Comparison of ENCODE assay signal across 8 cellular contexts in the genomic region with DNA sequence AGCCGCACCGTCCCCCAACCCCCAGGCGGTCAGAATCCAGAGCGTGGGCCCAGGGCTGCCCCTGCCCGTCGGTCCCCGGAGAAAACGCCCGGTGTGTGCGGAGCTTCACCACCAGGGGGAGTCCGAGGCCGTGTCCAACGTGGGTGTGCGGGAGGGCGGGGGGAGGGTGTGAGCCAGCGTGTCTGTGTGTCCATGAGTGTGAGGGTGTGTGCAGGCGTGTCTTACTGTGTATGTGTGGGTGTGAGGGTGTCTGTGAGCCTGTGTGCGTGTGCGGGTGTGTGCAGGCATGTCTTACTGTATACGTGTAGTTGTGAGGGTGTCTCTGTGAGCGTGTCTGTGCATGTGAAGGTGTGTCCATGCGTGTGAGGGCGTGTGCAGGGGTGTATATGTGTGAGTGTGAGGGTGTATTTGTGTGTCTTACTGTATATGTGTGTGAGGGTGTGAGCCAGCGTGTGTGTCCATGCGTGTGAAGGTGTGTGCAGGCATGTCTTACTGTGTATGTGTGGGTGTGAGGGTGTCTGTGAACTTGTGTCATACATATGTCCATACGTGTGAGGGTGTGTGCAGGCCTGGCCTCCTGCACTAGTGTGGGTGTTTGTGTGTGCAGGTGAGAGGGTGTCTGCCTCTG. TPM values are rescaled to one million over a fixed set of nuclear protein-coding genes. Genes with fewer than 3 reads are reported as not detected.
DNase-seq lines count a peak whose midpoint lies in the region; ATAC-seq and TF ChIP-seq lines count a peak whose summit lies in the region.

No MANE protein-coding gene starts in this region.

- H3K36me3 ChIP-seq in BJ (ENCODE audit: control insufficient read depth, insufficient read depth, low read length) (no peaks in the 10 kb centered on the region), HEK293 (ENCODE audit: control insufficient read depth in 2 of 2, insufficient read depth in 1 of 2, low read length in 2 of 2) (no peaks in the 10 kb centered on the region), OCI-LY7 (ENCODE audit: insufficient read depth, low read length) (no peaks in the 10 kb centered on the region)

- H3K9me3 ChIP-seq in HEK293 (ENCODE audit: control insufficient read depth, insufficient read depth, low read depth, low read length) (no peaks in the 10 kb centered on the region), OCI-LY7 (ENCODE audit: low read length) (no peaks in the 10 kb centered on the region)

- peak; percentile 65 for ATAC-seq in esophagus mucosa
- peak; percentile 68 to 75 for ATAC-seq in naive thymus-derived CD8-positive, alpha-beta T cell
- peak; percentile 53 for ATAC-seq in stimulated activated memory B cell treated with anti-CD40 and anti-IgM and Interleukin-4, amounts not matched to agents 10 μg/mL and 1 μg/mL and 100 μg/mL, for 72 hours
- no peak for ATAC-seq in GM21447 (IDR thresholded peaks at IDR 0.05; ENCODE audit: unreplicated experiment)

- H3K27ac ChIP-seq in HEK293 (ENCODE audit: extremely low read depth, low read depth, low read length) (no peak overlapping the region), OCI-LY7 (ENCODE audit: low read depth, low read length, poor library complexity, severe bottlenecking) (no peak overlapping the region)

- H3K4me1 ChIP-seq in HEK293 (ENCODE audit: control insufficient read depth, insufficient read depth, low read length): no peaks in the 10 kb centered on the region
- H3K4me1 ChIP-seq in OCI-LY7 (ENCODE audit: insufficient read depth, low read length, poor library complexity, severe bottlenecking): peaks cover 18% of the 10 kb centered on the region

- no peaks in the 10 kb centered on the region for H4K20me1 ChIP-seq in OCI-LY7 (ENCODE audit: insufficient read depth, low read length)

- POLR2A ChIA-PET in BJ (lab: Charles Lee) (no interaction called here), HEK293 (lab: Yijun Ruan, JAX) (no interaction called here), OCI-LY7 (lab: Charles Lee) (no interaction called here)
- POLR2A ChIA-PET in naive thymus-derived CD8-positive, alpha-beta T cell (lab: Charles Lee): interaction anchor here (1.0 to 1.3 kb wide), 3 partner anchors 116 to 307 kb away, joined by 3 to 7 read pairs (median 4); no protein-coding TSS in a partner anchor

- no TSS peak for BruUV-seq in OCI-LY7 (replicated peaks; lab: Mats Ljungman, UMichigan)

- H3K27ac Mint-ChIP-seq in naive thymus-derived CD8-positive, alpha-beta T cell: peak overlapping the region in 4 of 10 donors; percentile 1 to 60 (median 56)
- H3K27ac Mint-ChIP-seq in stimulated activated memory B cell treated with anti-CD40 and anti-IgM and Interleukin-4, amounts not matched to agents 10 μg/mL and 1 μg/mL and 100 μg/mL, for 72 hours: peak overlapping the region; percentile 42

- H3K36me3 Mint-ChIP-seq in naive thymus-derived CD8-positive, alpha-beta T cell: no peaks in the 10 kb centered on the region
- peaks cover 6% of the 10 kb centered on the region for H3K36me3 Mint-ChIP-seq in stimulated activated memory B cell treated with anti-CD40 and anti-IgM and Interleukin-4, amounts not matched to agents 10 μg/mL and 1 μg/mL and 100 μg/mL, for 72 hours

- H3K4me3 ChIP-seq in BJ (ENCODE audit: low read depth, low read length) (no peak overlapping the region), HEK293 (ENCODE audit: low read depth, low read length) (no peak overlapping the region), OCI-LY7 (ENCODE audit: low read depth, low read length, poor library complexity, severe bottlenecking) (no peak overlapping the region)

- CTCF ChIA-PET in BJ (lab: Yijun Ruan, JAX): interaction anchor here (0.6 to 2.3 kb wide), 32 partner anchors 8 to 385 kb away, joined by 3 to 40 read pairs (median 4); no protein-coding TSS in a partner anchor
- CTCF ChIA-PET in HEK293 (lab: Yijun Ruan, JAX): interaction anchor here (0.6 to 2.2 kb wide), 34 partner anchors 9 to 483 kb away, joined by 3 to 31 read pairs (median 4); no protein-coding TSS in a partner anchor
- CTCF ChIA-PET in OCI-LY7 (lab: Charles Lee; ENCODE audit: unreplicated experiment): interaction anchor here (0.5 to 1.6 kb wide), 4 partner anchors 8 to 116 kb away, joined by 3 to 10 read pairs (median 6); no protein-coding TSS in a partner anchor

- H3K4me2 ChIP-seq in OCI-LY7 (ENCODE audit: low read length): no peak overlapping the region

- peaks cover 7 to 21% (median 14%) of the 10 kb centered on the region in 4 donors for H3K4me1 Mint-ChIP-seq in naive thymus-derived CD8-positive, alpha-beta T cell
- H3K4me1 Mint-ChIP-seq in stimulated activated memory B cell treated with anti-CD40 and anti-IgM and Interleukin-4, amounts not matched to agents 10 μg/mL and 1 μg/mL and 100 μg/mL, for 72 hours: peaks cover 44% of the 10 kb centered on the region

- no peaks in the 10 kb centered on the region for H3K79me2 ChIP-seq in OCI-LY7 (ENCODE audit: insufficient read depth, low read depth, low read length)

- H3K4me3 Mint-ChIP-seq in naive thymus-derived CD8-positive, alpha-beta T cell: peak overlapping the region in 1 of 10 donors; percentile 26
- H3K4me3 Mint-ChIP-seq in stimulated activated memory B cell treated with anti-CD40 and anti-IgM and Interleukin-4, amounts not matched to agents 10 μg/mL and 1 μg/mL and 100 μg/mL, for 72 hours: no peak overlapping the region

- peaks cover 0 to 7% (median 3%) of the 10 kb centered on the region in 5 donors for H3K27me3 Mint-ChIP-seq in naive thymus-derived CD8-positive, alpha-beta T cell
- H3K27me3 Mint-ChIP-seq in stimulated activated memory B cell treated with anti-CD40 and anti-IgM and Interleukin-4, amounts not matched to agents 10 μg/mL and 1 μg/mL and 100 μg/mL, for 72 hours: peaks cover 13% of the 10 kb centered on the region

- intact Hi-C loops in OCI-LY7 (cut with micrococcal nuclease; ENCODE audit: unreplicated experiment): loop anchor here (1.0 to 2.0 kb wide), 2 partner anchors 117 to 290 kb away; no protein-coding TSS in a partner anchor

- peaks cover 0 to 10% (median 0%) of the 10 kb centered on the region in 9 donors for H3K9me3 Mint-ChIP-seq in naive thymus-derived CD8-positive, alpha-beta T cell
- H3K9me3 Mint-ChIP-seq in stimulated activated memory B cell treated with anti-CD40 and anti-IgM and Interleukin-4, amounts not matched to agents 10 μg/mL and 1 μg/mL and 100 μg/mL, for 72 hours: peaks cover 7% of the 10 kb centered on the region

- TF ChIP-seq CTCF in BJ (IDR thresholded peaks at IDR 0.05; ENCODE audit: insufficient read depth, low read depth, low read length): peak; percentile 94
- TF ChIP-seq CTCF in HEK293 (tag by site-specific recombination; IDR thresholded peaks at IDR 0.05): peak; percentile 93
- TF ChIP-seq CTCF in OCI-LY7 (conservative IDR thresholded peaks at IDR 0.05; ENCODE audit: low read length): peak; percentile 86

- H2AFZ ChIP-seq in OCI-LY7 (ENCODE audit: low read length): no peak overlapping the region

- no peaks in the 10 kb centered on the region for H3K9me2 ChIP-seq in OCI-LY7 (ENCODE audit: insufficient read depth, low read length)

- DNase-seq in BJ (ENCODE audit: low read depth): no peak
- peak; percentile 73 for DNase-seq in OCI-LY7 (ENCODE audit: low spot score)
- DNase-seq in activated T-cell treated with anti-CD3 and anti-CD28 coated beads, Interleukin-2, amount 50 U/mL, for 1 hour: peak; percentile 82
- peak; percentile 60 to 89 (median 74) for DNase-seq in naive thymus-derived CD8-positive, alpha-beta T cell

- H3K27me3 ChIP-seq in BJ (ENCODE audit: control insufficient read depth, insufficient read depth, low read length): no peaks in the 10 kb centered on the region

TF ChIP-seq in HEK293, 187 proteins besides CTCF, POLR2A, EP300 and RAD21 (continues in another document):
- TF ChIP-seq TRIM28 (IDR thresholded peaks at IDR 0.05; ENCODE audit: borderline replicate concordance, low read length) (no peak), ZBTB20 (tag by site-specific recombination; IDR thresholded peaks at IDR 0.05) (peak; percentile 31; the same call in 1 of the 2 replicates), ZNF621 (tag by site-specific recombination; IDR thresholded peaks at IDR 0.05) (no peak), ZNF843 (tag by site-specific recombination; IDR thresholded peaks at IDR 0.05) (peak; percentile 20; the same call in 1 of the 2 replicates), ZNF585B (tag by site-specific recombination; IDR thresholded peaks at IDR 0.05) (no peak), ZBTB7A (tag by site-specific recombination; IDR thresholded peaks at IDR 0.05; ENCODE audit: low read depth) (0 out of 2 replicates have a peak, but pooled peaks have one; percentile 26), ZNF423 (tag by site-specific recombination; IDR thresholded peaks at IDR 0.05) (0 out of 2 replicates have a peak, but pooled peaks have one; percentile 9), SP3 (tag by site-specific recombination; IDR thresholded peaks at IDR 0.05) (no peak), ZNF792 (tag by site-specific recombination; IDR thresholded peaks at IDR 0.05) (no peak), MEIS1 (CRISPR knock-in tag; IDR thresholded peaks at IDR 0.05; ENCODE audit: borderline replicate concordance) (no peak), YY2 (tag by site-specific recombination; IDR thresholded peaks at IDR 0.05) (peak; percentile 41; the same call in 1 of the 2 replicates)
- TF ChIP-seq, protein P1, sequence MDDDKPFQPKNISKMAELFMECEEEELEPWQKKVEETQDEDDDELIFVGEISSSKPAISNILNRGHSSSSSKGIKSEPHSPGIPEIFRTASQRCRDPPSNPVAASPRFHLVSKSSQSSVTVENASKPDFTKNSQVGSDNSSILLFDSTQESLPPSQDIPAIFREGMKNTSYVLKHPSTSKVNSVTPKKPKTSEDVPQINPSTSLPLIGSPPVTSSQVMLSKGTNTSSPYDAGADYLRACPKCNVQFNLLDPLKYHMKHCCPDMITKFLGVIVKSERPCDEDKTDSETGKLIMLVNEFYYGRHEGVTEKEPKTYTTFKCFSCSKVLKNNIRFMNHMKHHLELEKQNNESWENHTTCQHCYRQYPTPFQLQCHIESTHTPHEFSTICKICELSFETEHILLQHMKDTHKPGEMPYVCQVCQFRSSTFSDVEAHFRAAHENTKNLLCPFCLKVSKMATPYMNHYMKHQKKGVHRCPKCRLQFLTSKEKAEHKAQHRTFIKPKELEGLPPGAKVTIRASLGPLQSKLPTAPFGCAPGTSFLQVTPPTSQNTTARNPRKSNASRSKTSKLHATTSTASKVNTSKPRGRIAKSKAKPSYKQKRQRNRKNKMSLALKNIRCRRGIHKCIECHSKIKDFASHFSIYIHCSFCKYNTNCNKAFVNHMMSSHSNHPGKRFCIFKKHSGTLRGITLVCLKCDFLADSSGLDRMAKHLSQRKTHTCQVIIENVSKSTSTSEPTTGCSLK (tag by site-specific recombination; IDR thresholded peaks at IDR 0.05): peak; percentile 87; the same call in 1 of the 2 replicates

RNA-seq across cellular contexts. Expression of a gene that starts 24.6 kb away (rescaled TPM):
- polyA plus RNA-seq in BJ (2011; rRNA removed): not detected in 2 replicates
- not detected in 2 replicates for polyA minus RNA-seq in BJ (2011; rRNA and poly(A)+ RNA removed)
- not detected in 2 replicates for total RNA-seq in OCI-LY7 (2014; rRNA removed; shearing (Covaris generic))
- not detected in 2 replicates for total RNA-seq in OCI-LY7 (2022)
- not detected for total RNA-seq in esophagus mucosa
- total RNA-seq in naive thymus-derived CD8-positive, alpha-beta T cell: not detected
- polyA plus RNA-seq in naive thymus-derived CD8-positive, alpha-beta T cell: not detected
